12 cellular contexts compared by ENCODE assay signal in genomic region chr1:65425697-65426096, GRCh38. TPM values are rescaled to one million over a fixed set of nuclear protein-coding genes. Genes with fewer than 3 reads are reported as not detected.
A peak's percentile ranks its signal among the peaks of the same experiment; 100 is the strongest.
DNase-seq lines count a peak whose midpoint lies in the region; ATAC-seq and TF ChIP-seq lines count a peak whose summit lies in the region.
"Had no signal": no experiment of that assay in that cellular context is flagged by ENCODE, and none has a peak within 500 bp of the region (broad histone marks: within the 10 kb centered on the region; RNA-seq: fewer than 3 reads in every experiment).

No MANE protein-coding gene starts in this region.

- H3K27ac ChIP-seq in gastrocnemius medialis, result no peak overlapping the region
- H3K27ac ChIP-seq: Peyer's patch had no signal

- intact Hi-C loops in activated naive CD4-positive, alpha-beta T cell treated with anti-CD3 and anti-CD28 coated beads for 36 hours (cut with micrococcal nuclease), result no loop called here
- intact Hi-C loops in gastrocnemius medialis (cut with DNase I; ENCODE audit: low total_unique reads), result loop anchor here (10.0 kb wide), 1 partner anchor 1811 kb away; no protein-coding TSS in a partner anchor

- no peaks in the 10 kb centered on the region for H3K9me3 ChIP-seq in gastrocnemius medialis
- H3K9me3 ChIP-seq: Peyer's patch had no signal

- peaks cover 15% of the 10 kb centered on the region for H3K36me3 Mint-ChIP-seq in activated naive CD4-positive, alpha-beta T cell treated with anti-CD3 and anti-CD28 coated beads, Interleukin-2, amount 50 U/mL, for 24 hours
- peaks cover 23% of the 10 kb centered on the region for H3K36me3 Mint-ChIP-seq in activated naive CD4-positive, alpha-beta T cell treated with anti-CD3 and anti-CD28 coated beads for 36 hours (ENCODE audit: low read depth)

- H3K27ac Mint-ChIP-seq in activated naive CD4-positive, alpha-beta T cell treated with anti-CD3 and anti-CD28 coated beads, Interleukin-2, amount 50 U/mL, for 24 hours, result peak overlapping the region; percentile 87
- H3K27ac Mint-ChIP-seq in activated naive CD4-positive, alpha-beta T cell treated with anti-CD3 and anti-CD28 coated beads for 36 hours, result no peak overlapping the region
- H3K27ac Mint-ChIP-seq: activated CD8-positive, alpha-beta T cell treated with anti-CD3 and anti-CD28 coated beads for 36 hours had no signal

- H3K4me3 ChIP-seq in gastrocnemius medialis, result no peak overlapping the region
- H3K4me3 ChIP-seq: Peyer's patch, skin epidermis had no signal

- TF ChIP-seq CTCF in gastrocnemius medialis (IDR thresholded peaks at IDR 0.05 in 4 of 5, conservative IDR thresholded peaks at IDR 0.05 in 1 of 5), result no peak

- no peak overlapping the region for H3K4me3 Mint-ChIP-seq in activated naive CD4-positive, alpha-beta T cell treated with anti-CD3 and anti-CD28 coated beads, Interleukin-2, amount 50 U/mL, for 24 hours
- no peak overlapping the region for H3K4me3 Mint-ChIP-seq in activated naive CD4-positive, alpha-beta T cell treated with anti-CD3 and anti-CD28 coated beads for 36 hours
- H3K4me3 Mint-ChIP-seq: activated CD8-positive, alpha-beta T cell treated with anti-CD3 and anti-CD28 coated beads for 36 hours had no signal

- TF ChIP-seq POLR2A in gastrocnemius medialis (IDR thresholded peaks at IDR 0.05), result no peak

- H3K9me3 Mint-ChIP-seq in activated naive CD4-positive, alpha-beta T cell treated with anti-CD3 and anti-CD28 coated beads, Interleukin-2, amount 50 U/mL, for 24 hours, result no peaks in the 10 kb centered on the region
- H3K9me3 Mint-ChIP-seq in activated naive CD4-positive, alpha-beta T cell treated with anti-CD3 and anti-CD28 coated beads for 36 hours, result no peaks in the 10 kb centered on the region
- H3K9me3 Mint-ChIP-seq: activated CD8-positive, alpha-beta T cell treated with anti-CD3 and anti-CD28 coated beads for 36 hours had no signal

- peaks cover 0 to 44% of the 10 kb centered on the region in 2 donors for H3K36me3 ChIP-seq in gastrocnemius medialis

- no peak for DNase-seq in activated naive CD4-positive, alpha-beta T cell treated with anti-CD3 and anti-CD28 coated beads for 36 hours
- DNase-seq in amniotic epithelial cell (ENCODE audit: low read depth) (peak; percentile 96), glomerular visceral epithelial cell (ENCODE audit: extremely low spot score) (peak; percentile 87), gastrocnemius medialis (no peak)
- DNase-seq: activated CD8-positive, alpha-beta T cell treated with anti-CD3 and anti-CD28 coated beads for 36 hours; NCI-H1417; Peyer's patch had no signal

- peaks cover 2% of the 10 kb centered on the region for H3K4me1 Mint-ChIP-seq in activated naive CD4-positive, alpha-beta T cell treated with anti-CD3 and anti-CD28 coated beads, Interleukin-2, amount 50 U/mL, for 24 hours
- peaks cover 11% of the 10 kb centered on the region for H3K4me1 Mint-ChIP-seq in activated naive CD4-positive, alpha-beta T cell treated with anti-CD3 and anti-CD28 coated beads for 36 hours (ENCODE audit: low read depth)

- ATAC-seq in GM21529 (IDR thresholded peaks at IDR 0.05; ENCODE audit: unreplicated experiment) (no peak), GM18868 (IDR thresholded peaks at IDR 0.05; ENCODE audit: unreplicated experiment) (no peak), gastrocnemius medialis (no peak), HG02610 (IDR thresholded peaks at IDR 0.05; ENCODE audit: unreplicated experiment) (no peak)
- ATAC-seq: activated CD8-positive, alpha-beta T cell treated with anti-CD3 and anti-CD28 coated beads for 36 hours had no signal

- in situ Hi-C loops in gastrocnemius medialis (cut with MboI; ENCODE audit: low sequenced_read_pairs in 4 of 4), result loop anchor here in 1 of 4 donors (25.0 kb wide), 1 partner anchor 262 kb away; no protein-coding TSS in a partner anchor

- CTCF ChIA-PET in activated naive CD4-positive, alpha-beta T cell treated with anti-CD3 and anti-CD28 coated beads for 36 hours (lab: Charles Lee), result no interaction called here

- no peaks in the 10 kb centered on the region for H3K27me3 ChIP-seq in gastrocnemius medialis
- H3K27me3 ChIP-seq: Peyer's patch had no signal

- H3K27me3 Mint-ChIP-seq in activated naive CD4-positive, alpha-beta T cell treated with anti-CD3 and anti-CD28 coated beads, Interleukin-2, amount 50 U/mL, for 24 hours, result no peaks in the 10 kb centered on the region
- H3K27me3 Mint-ChIP-seq in activated naive CD4-positive, alpha-beta T cell treated with anti-CD3 and anti-CD28 coated beads for 36 hours (ENCODE audit: low read depth), result no peaks in the 10 kb centered on the region
- H3K27me3 Mint-ChIP-seq: activated CD8-positive, alpha-beta T cell treated with anti-CD3 and anti-CD28 coated beads for 36 hours had no signal

- peaks cover 19 to 28% of the 10 kb centered on the region in 2 donors for H3K4me1 ChIP-seq in gastrocnemius medialis

RNA-seq across cellular contexts. Expression of gene LEPR, which starts 5.2 kb away (rescaled TPM):
- 1 to 10 TPM; 2.0 to 2.5 TPM for total RNA-seq in activated naive CD4-positive, alpha-beta T cell treated with anti-CD3 and anti-CD28 coated beads for 36 hours
- total RNA-seq in gastrocnemius medialis, result 1 to 10 TPM; 4.0 to 7.4 (median 4.2) TPM

RNA-seq across cellular contexts. Expression of gene LEPROT, which starts 5.2 kb away (rescaled TPM):
- 10 to 100 TPM in 1 of 2 experiments, 1 to 10 TPM in 1; 7.2 to 14.2 TPM for total RNA-seq in activated naive CD4-positive, alpha-beta T cell treated with anti-CD3 and anti-CD28 coated beads for 36 hours
- total RNA-seq in gastrocnemius medialis, result 10 to 100 TPM; 25.0 to 34.2 (median 28.7) TPM

Comparison
In these comparisons a context has a peak if more than half of its experiments do, and no peak if none do; other contexts are left out.
1. DNase-seq: peak in amniotic epithelial cell (single experiment) and glomerular visceral epithelial cell (single experiment); none in activated naive CD4-positive, alpha-beta T cell treated with anti-CD3 and anti-CD28 coated beads for 36 hours (single experiment) and gastrocnemius medialis (0 of 2).